ENCODE assay signal across 18 cellular contexts in genomic region chr18:37420315-37420880, GRCh38.
DNase-seq lines count a peak whose midpoint lies in the region; ATAC-seq and TF ChIP-seq lines count a peak whose summit lies in the region.
"Had no signal": no experiment of that assay in that cellular context is flagged by ENCODE, and none has a peak within 500 bp of the region (broad histone marks: within the 10 kb centered on the region; RNA-seq: fewer than 3 reads in every experiment).

No MANE protein-coding gene starts in this region.

- POLR2A ChIA-PET in RWPE1 (lab: Yijun Ruan, JAX; ENCODE audit: low non-redundant PET), result no interaction called here

- peak overlapping the region; percentile 5; the same call in 1 of the 2 replicates for H3K27ac Mint-ChIP-seq in HFFc6
- no peak overlapping the region for H3K27ac Mint-ChIP-seq in activated naive CD4-positive, alpha-beta T cell treated with anti-CD3 and anti-CD28 coated beads, Interleukin-2, amount 10 ng/mL, durations not matched to agents 7 days and 5 days
- H3K27ac Mint-ChIP-seq: CD4-positive, CD25-positive, alpha-beta regulatory T cell had no signal

- H3K4me1 Mint-ChIP-seq in HFFc6 (ENCODE audit: low read depth), result peaks cover 41% of the 10 kb centered on the region
- H3K4me1 Mint-ChIP-seq in activated naive CD4-positive, alpha-beta T cell treated with anti-CD3 and anti-CD28 coated beads, Interleukin-2, amount 10 ng/mL, durations not matched to agents 7 days and 5 days, result no peaks in the 10 kb centered on the region
- H3K4me1 Mint-ChIP-seq: CD4-positive, CD25-positive, alpha-beta regulatory T cell had no signal

- H3K36me3 Mint-ChIP-seq in HFFc6 (ENCODE audit: low read depth), result no peaks in the 10 kb centered on the region
- no peaks in the 10 kb centered on the region for H3K36me3 Mint-ChIP-seq in activated naive CD4-positive, alpha-beta T cell treated with anti-CD3 and anti-CD28 coated beads, Interleukin-2, amount 10 ng/mL, durations not matched to agents 7 days and 5 days
- H3K36me3 Mint-ChIP-seq: CD4-positive, CD25-positive, alpha-beta regulatory T cell had no signal

- no peak for ATAC-seq in sciatic nerve
- no peak for ATAC-seq in GM19023 (IDR thresholded peaks at IDR 0.05; ENCODE audit: unreplicated experiment)
- ATAC-seq: GM12878, HepG2 had no signal

- no peaks in the 10 kb centered on the region for H3K9me3 Mint-ChIP-seq in HFFc6
- no peaks in the 10 kb centered on the region for H3K9me3 Mint-ChIP-seq in activated naive CD4-positive, alpha-beta T cell treated with anti-CD3 and anti-CD28 coated beads, Interleukin-2, amount 10 ng/mL, durations not matched to agents 7 days and 5 days

- TF ChIP-seq CTCF in HFFc6 (IDR thresholded peaks at IDR 0.05) (no peak), RWPE1 (conservative IDR thresholded peaks at IDR 0.05; ENCODE audit: low read depth) (no peak)

- peak overlapping the region; percentile 54 for H3K27ac ChIP-seq in RWPE1
- H3K27ac ChIP-seq: GM23248, PC-9 had no signal

- peaks cover 16% of the 10 kb centered on the region for H3K27me3 Mint-ChIP-seq in HFFc6 (ENCODE audit: insufficient read depth)
- no peaks in the 10 kb centered on the region for H3K27me3 Mint-ChIP-seq in activated naive CD4-positive, alpha-beta T cell treated with anti-CD3 and anti-CD28 coated beads, Interleukin-2, amount 10 ng/mL, durations not matched to agents 7 days and 5 days
- H3K27me3 Mint-ChIP-seq: CD4-positive, CD25-positive, alpha-beta regulatory T cell had no signal

- DNase-seq in HFFc6, result no peak
- DNase-seq in RWPE1 (ENCODE audit: low spot score), result no peak
- DNase-seq in head of caudate nucleus, result peak in 25 of 42 donors; percentile 22 to 80 (median 52)
- peak; percentile 53 for DNase-seq in putamen (ENCODE audit: low spot score)
- no peak for DNase-seq in sciatic nerve (ENCODE audit: low spot score)
- no peak for DNase-seq in activated naive CD4-positive, alpha-beta T cell treated with anti-CD3 and anti-CD28 coated beads, Interleukin-2, amount 10 ng/mL, durations not matched to agents 7 days and 5 days
- DNase-seq: CD4-positive, CD25-positive, alpha-beta regulatory T cell; GM23248; Karpas-422; MV-4-11; NCI-H1436; NCI-H2081 treated with DMSO at 0.1 percent for 48 hours; PC-9; Right ventricle myocardium superior; SK-N-SH had no signal

- CTCF ChIA-PET in RWPE1 (lab: Yijun Ruan, JAX), result interaction anchor here (0.6 kb wide), 2 partner anchors 9 to 111 kb away, joined by 3 to 4 read pairs; no protein-coding TSS in a partner anchor
- CTCF ChIA-PET in activated naive CD4-positive, alpha-beta T cell treated with anti-CD3 and anti-CD28 coated beads, Interleukin-2, amount 10 ng/mL, durations not matched to agents 7 days and 5 days (lab: Charles Lee), result no interaction called here

- intact Hi-C loops in head of caudate nucleus (cut with DNase I) (no loop called here), sciatic nerve (cut with DNase I) (no loop called here)

- H3K4me3 Mint-ChIP-seq in HFFc6, result no peak overlapping the region
- no peak overlapping the region for H3K4me3 Mint-ChIP-seq in activated naive CD4-positive, alpha-beta T cell treated with anti-CD3 and anti-CD28 coated beads, Interleukin-2, amount 10 ng/mL, durations not matched to agents 7 days and 5 days
- H3K4me3 Mint-ChIP-seq: CD4-positive, CD25-positive, alpha-beta regulatory T cell had no signal

Comparison
In these comparisons a context has a peak if more than half of its experiments do, and no peak if none do; other contexts are left out.
1. DNase-seq: peak in head of caudate nucleus (25 of 42) and putamen (single experiment); none in HFFc6 (single experiment), RWPE1 (single experiment), sciatic nerve (single experiment) and activated naive CD4-positive, alpha-beta T cell treated with anti-CD3 and anti-CD28 coated beads, Interleukin-2, amount 10 ng/mL, durations not matched to agents 7 days and 5 days (single experiment).